Comparison of ENCODE assay signal across 8 cellular contexts in the genomic region with DNA sequence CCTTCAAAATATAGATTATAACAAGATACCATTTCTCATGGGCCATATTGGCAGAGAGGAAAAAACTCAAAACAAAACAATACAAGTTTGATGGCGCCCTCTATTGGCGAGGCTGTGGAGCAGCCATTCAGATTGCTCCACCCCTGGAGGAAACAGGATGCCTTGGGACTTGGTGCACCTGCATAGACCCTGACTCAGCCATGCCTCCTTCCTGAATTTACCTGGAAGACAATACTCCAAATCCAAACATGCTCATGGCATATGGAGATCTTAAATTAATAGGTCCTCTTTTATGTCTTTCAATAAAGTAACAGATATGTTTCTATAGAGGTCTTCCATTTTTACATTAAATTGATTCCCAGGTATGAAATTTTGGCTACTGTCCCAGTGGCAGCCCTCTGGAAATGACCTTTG.
DNase-seq lines count a peak whose midpoint lies in the region; ATAC-seq lines count a peak whose summit lies in the region.

No MANE protein-coding gene starts in this region.

- peaks cover 11% of the 10 kb centered on the region for H3K27me3 Mint-ChIP-seq in activated T-helper 1 cell treated with anti-CD3 and anti-CD28 coated beads, Interleukin-12 subunit alpha, Interleukin-12 subunit beta, Interleukin-2, Interleukin-4 antibody, amounts not matched to agents 30 ng/mL and 10 ng/mL and 1 ng/mL, durations not matched to agents 14 hours and 24 hours and 36 hours (ENCODE audit: insufficient read depth)

- no peaks in the 10 kb centered on the region for H3K36me3 Mint-ChIP-seq in activated T-helper 1 cell treated with anti-CD3 and anti-CD28 coated beads, Interleukin-12 subunit alpha, Interleukin-12 subunit beta, Interleukin-2, Interleukin-4 antibody, amounts not matched to agents 30 ng/mL and 10 ng/mL and 1 ng/mL, durations not matched to agents 14 hours and 24 hours and 36 hours (ENCODE audit: low read depth)

- intact Hi-C loops in activated T-helper 1 cell treated with anti-CD3 and anti-CD28 coated beads, Interleukin-12 subunit alpha, Interleukin-12 subunit beta, Interleukin-2, Interleukin-4 antibody, amounts not matched to agents 30 ng/mL and 10 ng/mL and 1 ng/mL, durations not matched to agents 14 hours and 24 hours and 36 hours (cut with micrococcal nuclease), result loop anchor here (10.0 kb wide), 1 partner anchor 851 kb away; no protein-coding TSS in a partner anchor
- intact Hi-C loops in sciatic nerve (cut with DNase I), result no loop called here

- H3K4me1 Mint-ChIP-seq in activated T-helper 1 cell treated with anti-CD3 and anti-CD28 coated beads, Interleukin-12 subunit alpha, Interleukin-12 subunit beta, Interleukin-2, Interleukin-4 antibody, amounts not matched to agents 30 ng/mL and 10 ng/mL and 1 ng/mL, durations not matched to agents 14 hours and 24 hours and 36 hours (ENCODE audit: low read depth), result no peaks in the 10 kb centered on the region

- no peak for ATAC-seq in sciatic nerve

- no peaks in the 10 kb centered on the region for H3K9me3 Mint-ChIP-seq in activated T-helper 1 cell treated with anti-CD3 and anti-CD28 coated beads, Interleukin-12 subunit alpha, Interleukin-12 subunit beta, Interleukin-2, Interleukin-4 antibody, amounts not matched to agents 30 ng/mL and 10 ng/mL and 1 ng/mL, durations not matched to agents 14 hours and 24 hours and 36 hours

- H3K27ac Mint-ChIP-seq in activated T-helper 1 cell treated with anti-CD3 and anti-CD28 coated beads, Interleukin-12 subunit alpha, Interleukin-12 subunit beta, Interleukin-2, Interleukin-4 antibody, amounts not matched to agents 30 ng/mL and 10 ng/mL and 1 ng/mL, durations not matched to agents 14 hours and 24 hours and 36 hours, result no peak overlapping the region

- DNase-seq in DMS153 (lab: John Stamatoyannopoulos, UW), result peak; percentile 7
- peak; percentile 71 for DNase-seq in HT1080 (ENCODE audit: low read depth)
- DNase-seq in RKO (ENCODE audit: low spot score), result peak; percentile 52
- peak; percentile 48 for DNase-seq in activated T-helper 1 cell treated with anti-CD3 and anti-CD28 coated beads, Interleukin-12 subunit alpha, Interleukin-12 subunit beta, Interleukin-2, Interleukin-4 antibody, amounts not matched to agents 30 ng/mL and 10 ng/mL and 1 ng/mL, durations not matched to agents 14 hours and 24 hours and 36 hours (ENCODE audit: low spot score)
- DNase-seq in globus pallidus (ENCODE audit: low spot score), result peak; percentile 65
- DNase-seq in stimulated activated CD4-positive, alpha-beta T cell treated with anti-CD3 and anti-CD28 coated beads, Interleukin-1b, Interleukin-23, amount 100 ng/mL, for 4 hours (ENCODE audit: low read depth in 2 of 2), result peak; percentile 35 to 70
- DNase-seq in sciatic nerve (ENCODE audit: low spot score), result no peak
- no peak for DNase-seq in mucosa of gallbladder (ENCODE audit: low spot score)

- H3K4me3 Mint-ChIP-seq in activated T-helper 1 cell treated with anti-CD3 and anti-CD28 coated beads, Interleukin-12 subunit alpha, Interleukin-12 subunit beta, Interleukin-2, Interleukin-4 antibody, amounts not matched to agents 30 ng/mL and 10 ng/mL and 1 ng/mL, durations not matched to agents 14 hours and 24 hours and 36 hours, result no peak overlapping the region

Comparison
In these comparisons a context has a peak if more than half of its experiments do, and no peak if none do; other contexts are left out.
1. DNase-seq: peak in DMS153 (single experiment), HT1080 (single experiment), RKO (single experiment), activated T-helper 1 cell treated with anti-CD3 and anti-CD28 coated beads, Interleukin-12 subunit alpha, Interleukin-12 subunit beta, Interleukin-2, Interleukin-4 antibody, amounts not matched to agents 30 ng/mL and 10 ng/mL and 1 ng/mL, durations not matched to agents 14 hours and 24 hours and 36 hours (single experiment), globus pallidus (single experiment) and stimulated activated CD4-positive, alpha-beta T cell treated with anti-CD3 and anti-CD28 coated beads, Interleukin-1b, Interleukin-23, amount 100 ng/mL, for 4 hours (2 of 2); none in sciatic nerve (single experiment) and mucosa of gallbladder (single experiment).